In the genomic region with DNA sequence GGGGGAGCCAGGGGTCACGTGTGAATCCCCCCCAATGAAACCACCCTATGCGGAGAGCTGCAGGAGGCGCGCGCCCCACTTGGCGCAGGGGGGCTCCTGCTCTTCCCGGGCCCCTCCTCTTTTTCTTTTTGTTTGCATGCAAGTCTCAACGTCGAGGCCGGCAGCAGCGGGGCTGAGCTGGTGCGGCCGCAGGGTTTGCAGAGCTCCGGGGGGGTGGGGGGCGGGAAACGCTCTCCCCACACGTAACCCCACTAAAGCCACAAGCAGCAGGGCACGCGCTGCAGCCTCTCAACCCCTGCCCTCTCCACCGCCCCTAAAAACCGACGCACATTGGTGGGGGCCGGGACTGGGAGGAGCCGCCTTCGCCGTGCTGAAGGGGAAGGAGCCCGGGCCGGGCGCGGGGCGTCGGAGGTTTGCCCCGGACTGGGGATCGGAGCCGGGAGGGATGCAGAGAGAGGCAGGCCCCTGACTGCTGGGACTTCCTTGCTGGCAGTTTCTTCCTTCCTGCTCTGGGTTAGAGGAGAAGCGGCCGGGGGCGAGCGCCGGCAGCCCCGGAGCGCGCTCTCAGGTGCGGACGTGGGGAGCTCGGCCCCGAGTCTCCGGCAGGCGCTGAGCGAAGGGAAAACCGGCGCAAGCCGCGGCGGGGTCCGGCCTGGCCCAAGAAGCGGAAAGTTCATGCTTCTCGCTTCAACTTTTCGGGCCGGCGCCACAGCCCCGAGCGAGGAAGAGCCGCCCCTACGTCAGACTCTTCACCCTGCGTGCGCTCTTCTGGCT, we compare ENCODE assay signal across 9 cellular contexts. TPM values are rescaled to one million over a fixed set of nuclear protein-coding genes. Genes with fewer than 3 reads are reported as not detected.
A peak's percentile ranks its signal among the peaks of the same experiment; 100 is the strongest.
DNase-seq lines count a peak whose midpoint lies in the region; ATAC-seq, FAIRE-seq and TF ChIP-seq lines count a peak whose summit lies in the region.
"Had no signal": no experiment of that assay in that cellular context is flagged by ENCODE, and none has a peak within 500 bp of the region (broad histone marks: within the 10 kb centered on the region; RNA-seq: fewer than 3 reads in every experiment).

No MANE protein-coding gene starts in this region.

- H3K4me3 ChIP-seq in fibroblast of villous mesenchyme (ENCODE audit: low read depth, low read length): peak overlapping the region; percentile 65
- H3K4me3 ChIP-seq in neutrophil (ENCODE audit: low read depth in 1 of 2, low read length in 1 of 2): peak overlapping the region; percentile 72 to 93

- DNase-seq in DMS153 treated with DMSO at 0.1 percent for 48 hours (lab: John Stamatoyannopoulos, UW; ENCODE audit: unreplicated experiment) (peak; percentile 30), DMS153 (lab: John Stamatoyannopoulos, UW) (no peak), NOMO-1 (lab: John Stamatoyannopoulos, UW; ENCODE audit: unreplicated experiment in 2 of 2) (peak; percentile 35 to 47), fibroblast of villous mesenchyme (ENCODE audit: low read depth) (peak; percentile 30), urothelium cell line (ENCODE audit: low spot score) (peak; percentile 57)
- peak; percentile 59 for DNase-seq in activated T-cell treated with anti-CD3 and anti-CD28 coated beads, Interleukin-2, amount 50 U/mL, for 4 hours

- H3K36me3 ChIP-seq in neutrophil: no peaks in the 10 kb centered on the region

- H3K27ac ChIP-seq in neutrophil: peak overlapping the region; percentile 3

- peak; percentile 21 for ATAC-seq in HG03039 (IDR thresholded peaks at IDR 0.05; ENCODE audit: unreplicated experiment)
- ATAC-seq in activated T-cell treated with anti-CD3 and anti-CD28 coated beads, Interleukin-2, amount 50 U/mL, for 4 hours: peak; percentile 33 to 40

- H3K9me3 Mint-ChIP-seq in activated T-cell treated with anti-CD3 and anti-CD28 coated beads, Interleukin-2, amount 50 U/mL, for 4 hours: no peaks in the 10 kb centered on the region

- H3K9me3 ChIP-seq in neutrophil: no peaks in the 10 kb centered on the region

- peaks cover 64% of the 10 kb centered on the region for H3K4me1 Mint-ChIP-seq in activated T-cell treated with anti-CD3 and anti-CD28 coated beads, Interleukin-2, amount 50 U/mL, for 4 hours (ENCODE audit: low read depth)

- FAIRE-seq in urothelium cell line (lab: Jason Lieb, UNC): no peak
- FAIRE-seq: A204.1 had no signal

- H3K4me3 Mint-ChIP-seq in activated T-cell treated with anti-CD3 and anti-CD28 coated beads, Interleukin-2, amount 50 U/mL, for 4 hours: peak overlapping the region; percentile 86

- peaks cover 21% of the 10 kb centered on the region for H3K36me3 Mint-ChIP-seq in activated T-cell treated with anti-CD3 and anti-CD28 coated beads, Interleukin-2, amount 50 U/mL, for 4 hours (ENCODE audit: insufficient read depth)

- peaks cover 15 to 22% of the 10 kb centered on the region in 2 experiments for H3K4me1 ChIP-seq in neutrophil (ENCODE audit: control insufficient read depth in 1 of 2, insufficient read depth in 1 of 2, low read depth in 1 of 2, low read length in 1 of 2)

- H3K27me3 ChIP-seq in neutrophil: peaks cover 68% of the 10 kb centered on the region

- no peaks in the 10 kb centered on the region for H3K27me3 Mint-ChIP-seq in activated T-cell treated with anti-CD3 and anti-CD28 coated beads, Interleukin-2, amount 50 U/mL, for 4 hours (ENCODE audit: low read depth)

- no peak for TF ChIP-seq CTCF in fibroblast of villous mesenchyme (IDR thresholded peaks at IDR 0.05; ENCODE audit: insufficient read depth, low read depth, low read length)
- TF ChIP-seq CTCF in neutrophil (IDR thresholded peaks at IDR 0.05): no peak

RNA-seq across cellular contexts. Expression of gene LBH, which starts 0.9 kb away (rescaled TPM):
- 100 to 1,000 TPM; 102 to 143 (median 119) TPM for total RNA-seq in activated T-cell treated with anti-CD3 and anti-CD28 coated beads, Interleukin-2, amount 50 U/mL, for 4 hours
- 548 and 803 TPM in 2 replicates for total RNA-seq in fibroblast of villous mesenchyme
